28 cellular contexts compared by ENCODE assay signal in the genomic region with DNA sequence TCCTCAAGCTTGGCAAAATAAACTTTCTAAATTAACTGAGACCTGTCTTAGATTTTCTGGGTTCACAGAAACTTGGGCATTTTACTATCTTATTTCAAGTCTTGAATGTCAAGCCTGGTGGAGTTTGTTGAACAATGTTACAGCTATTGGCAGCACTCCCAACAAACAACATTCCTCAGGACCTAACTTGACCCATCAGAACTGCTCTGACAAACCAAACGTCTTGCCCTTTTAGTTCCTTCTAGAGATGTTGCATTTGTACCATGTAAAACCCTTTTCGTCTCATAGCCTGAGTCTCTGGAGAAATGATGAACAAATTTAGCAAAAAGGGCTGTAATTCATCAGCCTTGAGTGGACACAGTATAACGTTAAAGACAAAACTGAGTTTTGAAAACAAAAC. TPM values are rescaled to one million over a fixed set of nuclear protein-coding genes. Genes with fewer than 3 reads are reported as not detected.
A peak's percentile ranks its signal among the peaks of the same experiment; 100 is the strongest.
DNase-seq lines count a peak whose midpoint lies in the region; ATAC-seq and TF ChIP-seq lines count a peak whose summit lies in the region.
"Had no signal": no experiment of that assay in that cellular context is flagged by ENCODE, and none has a peak within 500 bp of the region (broad histone marks: within the 10 kb centered on the region; RNA-seq: fewer than 3 reads in every experiment).

No MANE protein-coding gene starts in this region.

- H3K4me3 ChIP-seq in AG10803 (ENCODE audit: low read length) (no peak overlapping the region), fibroblast of the aortic adventitia (ENCODE audit: low read depth, low read length) (no peak overlapping the region)
- H3K4me3 ChIP-seq: GM12878, HAP-1, neural progenitor cell, pancreas, PC-9 had no signal

- H3K27me3 Mint-ChIP-seq in brain, result peaks cover 28% of the 10 kb centered on the region

- no peaks in the 10 kb centered on the region for H3K9me3 Mint-ChIP-seq in brain
- H3K9me3 Mint-ChIP-seq: activated naive CD4-positive, alpha-beta T cell treated with anti-CD3 and anti-CD28 coated beads, Interleukin-2, amount 50 U/mL, for 72 hours; activated T-helper 17 cell treated with anti-CD3 and anti-CD28 coated beads, Interleukin-2, amount 50 U/mL, for 72 hours; neural progenitor cell had no signal

- H3K4me1 Mint-ChIP-seq in brain, result peaks cover 69% of the 10 kb centered on the region
- H3K4me1 Mint-ChIP-seq: activated T-helper 17 cell treated with anti-CD3 and anti-CD28 coated beads, Interleukin-2, amount 50 U/mL, for 72 hours; memory B cell had no signal

- H3K4me3 Mint-ChIP-seq in brain, result no peak overlapping the region
- H3K4me3 Mint-ChIP-seq: activated CD8-positive, alpha-beta T cell treated with anti-CD3 and anti-CD28 coated beads, Interleukin-2, amount 10 ng/mL, durations not matched to agents 7 days and 5 days; activated T-helper 17 cell treated with anti-CD3 and anti-CD28 coated beads, Interleukin-2, amount 50 U/mL, for 72 hours; memory B cell; neural progenitor cell had no signal

- no peaks in the 10 kb centered on the region for H3K36me3 Mint-ChIP-seq in brain
- H3K36me3 Mint-ChIP-seq: activated naive CD4-positive, alpha-beta T cell treated with anti-CD3 and anti-CD28 coated beads, Interleukin-2, amount 50 U/mL, for 72 hours; memory B cell; neural progenitor cell had no signal

- H3K27ac Mint-ChIP-seq in brain, result peak overlapping the region in 3 of 5 experiments; percentile 9 to 10 (median 9)
- H3K27ac Mint-ChIP-seq: activated CD8-positive, alpha-beta T cell treated with anti-CD3 and anti-CD28 coated beads, Interleukin-2, amount 10 ng/mL, durations not matched to agents 7 days and 5 days; activated naive CD4-positive, alpha-beta T cell treated with anti-CD3 and anti-CD28 coated beads, Interleukin-2, amount 50 U/mL, for 72 hours; activated T-helper 17 cell treated with anti-CD3 and anti-CD28 coated beads, Interleukin-2, amount 50 U/mL, for 72 hours; memory B cell; neural progenitor cell had no signal

- no peak for ATAC-seq in HG02852 (IDR thresholded peaks at IDR 0.05; ENCODE audit: unreplicated experiment)
- ATAC-seq: activated CD8-positive, alpha-beta T cell treated with anti-CD3 and anti-CD28 coated beads, Interleukin-2, amount 10 ng/mL, durations not matched to agents 7 days and 5 days; activated naive CD4-positive, alpha-beta T cell treated with anti-CD3 and anti-CD28 coated beads, Interleukin-2, amount 50 U/mL, for 72 hours; activated T-helper 17 cell treated with anti-CD3 and anti-CD28 coated beads, Interleukin-2, amount 50 U/mL, for 72 hours; GM12878; pancreas had no signal

- no peak for TF ChIP-seq CTCF in AG10803 (conservative IDR thresholded peaks at IDR 0.05; ENCODE audit: low read length)
- TF ChIP-seq CTCF in brain (conservative IDR thresholded peaks at IDR 0.05), result no peak
- no peak for TF ChIP-seq CTCF in fibroblast of the aortic adventitia (IDR thresholded peaks at IDR 0.05; ENCODE audit: insufficient read depth, low read length)

- DNase-seq in AG10803 (ENCODE audit: low read depth), result peak; percentile 16
- peak; percentile 30 for DNase-seq in fibroblast of the aortic adventitia (ENCODE audit: low read depth)
- peak; percentile 39 for DNase-seq in myocyte (ENCODE audit: low read depth)
- DNase-seq in NCI-H1930 (lab: John Stamatoyannopoulos, UW), result no peak
- no peak for DNase-seq in NCI-H345 treated with DMSO at 0.1 percent for 48 hours (lab: John Stamatoyannopoulos, UW; ENCODE audit: unreplicated experiment)
- DNase-seq in HPDE6-E6E7 (ENCODE audit: extremely low spot score), result no peak
- DNase-seq: activated CD8-positive, alpha-beta T cell treated with anti-CD3 and anti-CD28 coated beads, Interleukin-2, amount 10 ng/mL, durations not matched to agents 7 days and 5 days; aorta; caudate nucleus; hippocampal formation; Karpas-422; left cardiac atrium; NCI-H1417; NCI-H226; NCI-H69; pancreas; PC-9; small intestine; stimulated activated naive CD4-positive, alpha-beta T cell treated with Interleukin-2 at 50 U/mL for 16 hours had no signal

RNA-seq across cellular contexts. Expression of gene GNA14, which starts 51.1 kb away (rescaled TPM):
- 1.7 TPM for polyA plus RNA-seq in brain (ENCODE audit: insufficient read depth, low read depth, low replicate concordance)
- 1.5 and 6.1 TPM in 2 replicates for total RNA-seq in fibroblast of the aortic adventitia (ENCODE audit: low replicate concordance)
- 0.21 TPM in 1 of 2 replicates, not detected in the other for total RNA-seq in myocyte
- polyA plus RNA-seq in myocyte (2012), result 0.06 TPM
- total RNA-seq: activated CD8-positive, alpha-beta T cell treated with anti-CD3 and anti-CD28 coated beads, Interleukin-2, amount 10 ng/mL, durations not matched to agents 7 days and 5 days; activated T-helper 17 cell treated with anti-CD3 and anti-CD28 coated beads, Interleukin-2, amount 50 U/mL, for 72 hours; T-helper 2 cell treated with Interferon-gamma antibody and Interleukin-4, amounts not matched to agents 100 ng/mL and 5 ng/mL, for 36 hours had no signal
- polyA plus RNA-seq: GM12878 had no signal

Comparison
In these comparisons a context has a peak if more than half of its experiments do, and no peak if none do; other contexts are left out.
1. DNase-seq: peak in AG10803 (single experiment), fibroblast of the aortic adventitia (single experiment) and myocyte (single experiment); none in NCI-H1930 (0 of 2), NCI-H345 treated with DMSO at 0.1 percent for 48 hours (single experiment) and HPDE6-E6E7 (single experiment).